ENCODE assay signal across 1 cellular context in the genomic region with DNA sequence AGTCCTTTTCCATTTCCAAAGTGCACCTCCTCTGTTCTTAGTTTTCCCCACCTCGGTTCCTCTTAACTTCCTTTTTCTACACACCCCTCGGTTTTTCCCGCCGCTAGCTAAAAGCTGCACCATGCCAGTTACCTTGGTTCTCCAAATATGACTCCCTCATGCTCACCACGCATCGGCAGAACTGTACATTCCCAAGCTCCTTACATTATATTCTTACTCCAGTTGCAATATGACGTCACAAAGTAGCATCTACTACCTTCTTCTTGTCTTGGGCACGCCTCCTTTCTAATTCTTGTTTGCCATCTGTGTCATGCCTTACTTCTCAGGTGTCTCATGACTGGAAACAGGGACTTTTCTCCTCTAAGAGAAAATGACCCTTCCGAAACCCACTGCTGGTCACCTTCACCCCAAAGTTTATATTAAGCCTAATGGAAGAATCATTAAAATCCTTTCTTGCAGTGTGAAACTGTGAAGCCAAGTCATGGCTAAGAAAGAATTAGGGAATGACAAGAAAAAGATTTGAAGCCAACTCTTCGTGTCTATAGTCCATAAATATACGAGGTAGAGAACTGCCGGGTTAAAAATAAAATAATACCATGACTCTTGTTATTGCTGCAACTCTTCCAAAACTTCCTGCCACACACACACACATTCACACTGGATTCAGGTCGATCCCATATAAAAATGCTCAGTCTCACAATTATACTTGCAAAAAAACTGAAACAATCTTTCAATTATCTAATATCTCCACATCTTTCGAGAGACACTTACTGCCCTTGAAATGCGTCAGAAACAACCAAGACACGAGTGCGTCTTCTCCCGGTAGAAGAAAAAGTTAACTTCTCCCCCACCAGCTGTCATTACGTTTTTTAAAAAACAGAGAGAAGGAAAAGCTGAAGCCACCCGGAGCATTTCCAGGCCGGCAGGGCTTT.
TF ChIP-seq lines count a peak whose summit lies in the region.

No MANE protein-coding gene starts in this region.

TF ChIP-seq in GM12878, 131 proteins besides CTCF, POLR2A, EP300 and RAD21 (continued from another document and continues in another):
- TF ChIP-seq, protein P1, sequence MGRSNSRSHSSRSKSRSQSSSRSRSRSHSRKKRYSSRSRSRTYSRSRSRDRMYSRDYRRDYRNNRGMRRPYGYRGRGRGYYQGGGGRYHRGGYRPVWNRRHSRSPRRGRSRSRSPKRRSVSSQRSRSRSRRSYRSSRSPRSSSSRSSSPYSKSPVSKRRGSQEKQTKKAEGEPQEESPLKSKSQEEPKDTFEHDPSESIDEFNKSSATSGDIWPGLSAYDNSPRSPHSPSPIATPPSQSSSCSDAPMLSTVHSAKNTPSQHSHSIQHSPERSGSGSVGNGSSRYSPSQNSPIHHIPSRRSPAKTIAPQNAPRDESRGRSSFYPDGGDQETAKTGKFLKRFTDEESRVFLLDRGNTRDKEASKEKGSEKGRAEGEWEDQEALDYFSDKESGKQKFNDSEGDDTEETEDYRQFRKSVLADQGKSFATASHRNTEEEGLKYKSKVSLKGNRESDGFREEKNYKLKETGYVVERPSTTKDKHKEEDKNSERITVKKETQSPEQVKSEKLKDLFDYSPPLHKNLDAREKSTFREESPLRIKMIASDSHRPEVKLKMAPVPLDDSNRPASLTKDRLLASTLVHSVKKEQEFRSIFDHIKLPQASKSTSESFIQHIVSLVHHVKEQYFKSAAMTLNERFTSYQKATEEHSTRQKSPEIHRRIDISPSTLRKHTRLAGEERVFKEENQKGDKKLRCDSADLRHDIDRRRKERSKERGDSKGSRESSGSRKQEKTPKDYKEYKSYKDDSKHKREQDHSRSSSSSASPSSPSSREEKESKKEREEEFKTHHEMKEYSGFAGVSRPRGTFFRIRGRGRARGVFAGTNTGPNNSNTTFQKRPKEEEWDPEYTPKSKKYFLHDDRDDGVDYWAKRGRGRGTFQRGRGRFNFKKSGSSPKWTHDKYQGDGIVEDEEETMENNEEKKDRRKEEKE (IDR thresholded peaks at IDR 0.05): no peak
- TF ChIP-seq CBFB (IDR thresholded peaks at IDR 0.05; ENCODE audit: low read depth) (no peak), ESRRA (IDR thresholded peaks at IDR 0.05; ENCODE audit: low read length) (no peak), ATF3 (IDR thresholded peaks at IDR 0.05; ENCODE audit: borderline replicate concordance, extremely low read depth, low read depth, low read length) (no peak), NFXL1 (IDR thresholded peaks at IDR 0.05; ENCODE audit: borderline replicate concordance) (no peak), ZNF592 (IDR thresholded peaks at IDR 0.05) (no peak), ELK1 (IDR thresholded peaks at IDR 0.05; ENCODE audit: low read depth, low read length) (no peak), RUNX3 (IDR thresholded peaks at IDR 0.05; ENCODE audit: low read length) (no peak), IKZF1 (conservative IDR thresholded peaks at IDR 0.05) (peak; percentile 29; the same call in 1 of the 2 replicates), ATF2 (IDR thresholded peaks at IDR 0.05; ENCODE audit: low read length) (0 out of 2 replicates have a peak, but pooled peaks have one; percentile 43), IRF3 (IDR thresholded peaks at IDR 0.05) (no peak), ETV6 (conservative IDR thresholded peaks at IDR 0.05 in 1 of 2, IDR thresholded peaks at IDR 0.05 in 1 of 2; ENCODE audit: borderline replicate concordance in 1 of 2, low read depth in 1 of 2) (no peak), ZNF622 (IDR thresholded peaks at IDR 0.05) (no peak), PML (IDR thresholded peaks at IDR 0.05; ENCODE audit: low read length) (no peak), ZNF384 (IDR thresholded peaks at IDR 0.05; ENCODE audit: borderline replicate concordance, low read depth, low read length) (no peak), NRF1 (conservative IDR thresholded peaks at IDR 0.05; ENCODE audit: low read depth, low read length) (no peak), TCF7 (IDR thresholded peaks at IDR 0.05; ENCODE audit: borderline replicate concordance) (no peak), STAT1 (conservative IDR thresholded peaks at IDR 0.05) (no peak), SREBF1 (IDR thresholded peaks at IDR 0.05; ENCODE audit: low read length) (no peak), ASH2L (IDR thresholded peaks at IDR 0.05; ENCODE audit: borderline replicate concordance, low read depth) (no peak), CHD1 (IDR thresholded peaks at IDR 0.05; ENCODE audit: low read depth, low read length) (no peak), WRNIP1 (IDR thresholded peaks at IDR 0.05; ENCODE audit: borderline replicate concordance, low read depth, low read length) (no peak), CREB1 (IDR thresholded peaks at IDR 0.05; ENCODE audit: low read depth) (peak; percentile 91), CUX1 (IDR thresholded peaks at IDR 0.05; ENCODE audit: insufficient replicate concordance, low read depth, low read length) (no peak), RAD51 (IDR thresholded peaks at IDR 0.05) (no peak), CEBPB (IDR thresholded peaks at IDR 0.05; ENCODE audit: borderline replicate concordance in 1 of 2, low read depth in 2 of 2, low read length in 2 of 2) (no peak), NFIC (IDR thresholded peaks at IDR 0.05; ENCODE audit: low read depth, low read length) (no peak), MAX (IDR thresholded peaks at IDR 0.05; ENCODE audit: low read depth, low read length) (no peak), DPF2 (IDR thresholded peaks at IDR 0.05) (no peak), YY1 (IDR thresholded peaks at IDR 0.05; ENCODE audit: low read depth, low read length) (no peak), IRF5 (IDR thresholded peaks at IDR 0.05; ENCODE audit: borderline replicate concordance) (no peak), BMI1 (IDR thresholded peaks at IDR 0.05; ENCODE audit: borderline replicate concordance) (no peak), EGR1 (IDR thresholded peaks at IDR 0.05; ENCODE audit: borderline replicate concordance in 1 of 2, low read depth in 2 of 2, low read length in 2 of 2) (no peak), PAX8 (IDR thresholded peaks at IDR 0.05) (no peak)
- TF ChIP-seq, protein P2, sequence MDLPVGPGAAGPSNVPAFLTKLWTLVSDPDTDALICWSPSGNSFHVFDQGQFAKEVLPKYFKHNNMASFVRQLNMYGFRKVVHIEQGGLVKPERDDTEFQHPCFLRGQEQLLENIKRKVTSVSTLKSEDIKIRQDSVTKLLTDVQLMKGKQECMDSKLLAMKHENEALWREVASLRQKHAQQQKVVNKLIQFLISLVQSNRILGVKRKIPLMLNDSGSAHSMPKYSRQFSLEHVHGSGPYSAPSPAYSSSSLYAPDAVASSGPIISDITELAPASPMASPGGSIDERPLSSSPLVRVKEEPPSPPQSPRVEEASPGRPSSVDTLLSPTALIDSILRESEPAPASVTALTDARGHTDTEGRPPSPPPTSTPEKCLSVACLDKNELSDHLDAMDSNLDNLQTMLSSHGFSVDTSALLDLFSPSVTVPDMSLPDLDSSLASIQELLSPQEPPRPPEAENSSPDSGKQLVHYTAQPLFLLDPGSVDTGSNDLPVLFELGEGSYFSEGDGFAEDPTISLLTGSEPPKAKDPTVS (IDR thresholded peaks at IDR 0.05; ENCODE audit: low read depth, low read length): no peak
